ENCODE assay signal across 2 cellular contexts in the genomic region with DNA sequence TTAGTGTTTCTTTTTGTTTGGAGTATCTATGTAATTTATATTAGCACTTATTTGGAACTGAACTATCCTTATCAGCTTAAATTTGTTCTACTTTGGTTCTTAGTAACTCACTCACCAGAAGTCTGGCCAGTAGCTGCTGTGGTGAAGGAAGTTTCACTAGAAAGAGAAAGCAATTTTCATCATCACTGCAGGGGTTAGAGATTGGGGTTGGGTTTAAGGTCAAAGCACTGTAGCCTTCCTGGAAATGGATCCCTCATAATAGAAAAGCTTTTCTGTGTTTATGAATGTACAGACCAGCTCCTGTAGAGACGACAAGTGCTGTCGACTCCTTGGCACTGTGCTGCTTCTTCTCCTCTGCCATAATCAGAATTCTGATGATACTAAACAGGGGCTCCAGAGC.
A peak's percentile ranks its signal among the peaks of the same experiment; 100 is the strongest.
TF ChIP-seq lines count a peak whose summit lies in the region.

No MANE protein-coding gene starts in this region.

TF ChIP-seq in liver, 16 proteins besides CTCF, POLR2A, EP300 and RAD21 (continued from another document):
- TF ChIP-seq, protein P1, sequence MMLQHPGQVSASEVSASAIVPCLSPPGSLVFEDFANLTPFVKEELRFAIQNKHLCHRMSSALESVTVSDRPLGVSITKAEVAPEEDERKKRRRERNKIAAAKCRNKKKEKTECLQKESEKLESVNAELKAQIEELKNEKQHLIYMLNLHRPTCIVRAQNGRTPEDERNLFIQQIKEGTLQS (IDR thresholded peaks at IDR 0.05): peak; percentile 66
- TF ChIP-seq, protein P2, sequence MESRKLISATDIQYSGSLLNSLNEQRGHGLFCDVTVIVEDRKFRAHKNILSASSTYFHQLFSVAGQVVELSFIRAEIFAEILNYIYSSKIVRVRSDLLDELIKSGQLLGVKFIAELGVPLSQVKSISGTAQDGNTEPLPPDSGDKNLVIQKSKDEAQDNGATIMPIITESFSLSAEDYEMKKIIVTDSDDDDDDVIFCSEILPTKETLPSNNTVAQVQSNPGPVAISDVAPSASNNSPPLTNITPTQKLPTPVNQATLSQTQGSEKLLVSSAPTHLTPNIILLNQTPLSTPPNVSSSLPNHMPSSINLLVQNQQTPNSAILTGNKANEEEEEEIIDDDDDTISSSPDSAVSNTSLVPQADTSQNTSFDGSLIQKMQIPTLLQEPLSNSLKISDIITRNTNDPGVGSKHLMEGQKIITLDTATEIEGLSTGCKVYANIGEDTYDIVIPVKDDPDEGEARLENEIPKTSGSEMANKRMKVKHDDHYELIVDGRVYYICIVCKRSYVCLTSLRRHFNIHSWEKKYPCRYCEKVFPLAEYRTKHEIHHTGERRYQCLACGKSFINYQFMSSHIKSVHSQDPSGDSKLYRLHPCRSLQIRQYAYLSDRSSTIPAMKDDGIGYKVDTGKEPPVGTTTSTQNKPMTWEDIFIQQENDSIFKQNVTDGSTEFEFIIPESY (IDR thresholded peaks at IDR 0.05): no peak
- peak; percentile 95 for TF ChIP-seq NR2F2 (IDR thresholded peaks at IDR 0.05)
- TF ChIP-seq, protein P3, sequence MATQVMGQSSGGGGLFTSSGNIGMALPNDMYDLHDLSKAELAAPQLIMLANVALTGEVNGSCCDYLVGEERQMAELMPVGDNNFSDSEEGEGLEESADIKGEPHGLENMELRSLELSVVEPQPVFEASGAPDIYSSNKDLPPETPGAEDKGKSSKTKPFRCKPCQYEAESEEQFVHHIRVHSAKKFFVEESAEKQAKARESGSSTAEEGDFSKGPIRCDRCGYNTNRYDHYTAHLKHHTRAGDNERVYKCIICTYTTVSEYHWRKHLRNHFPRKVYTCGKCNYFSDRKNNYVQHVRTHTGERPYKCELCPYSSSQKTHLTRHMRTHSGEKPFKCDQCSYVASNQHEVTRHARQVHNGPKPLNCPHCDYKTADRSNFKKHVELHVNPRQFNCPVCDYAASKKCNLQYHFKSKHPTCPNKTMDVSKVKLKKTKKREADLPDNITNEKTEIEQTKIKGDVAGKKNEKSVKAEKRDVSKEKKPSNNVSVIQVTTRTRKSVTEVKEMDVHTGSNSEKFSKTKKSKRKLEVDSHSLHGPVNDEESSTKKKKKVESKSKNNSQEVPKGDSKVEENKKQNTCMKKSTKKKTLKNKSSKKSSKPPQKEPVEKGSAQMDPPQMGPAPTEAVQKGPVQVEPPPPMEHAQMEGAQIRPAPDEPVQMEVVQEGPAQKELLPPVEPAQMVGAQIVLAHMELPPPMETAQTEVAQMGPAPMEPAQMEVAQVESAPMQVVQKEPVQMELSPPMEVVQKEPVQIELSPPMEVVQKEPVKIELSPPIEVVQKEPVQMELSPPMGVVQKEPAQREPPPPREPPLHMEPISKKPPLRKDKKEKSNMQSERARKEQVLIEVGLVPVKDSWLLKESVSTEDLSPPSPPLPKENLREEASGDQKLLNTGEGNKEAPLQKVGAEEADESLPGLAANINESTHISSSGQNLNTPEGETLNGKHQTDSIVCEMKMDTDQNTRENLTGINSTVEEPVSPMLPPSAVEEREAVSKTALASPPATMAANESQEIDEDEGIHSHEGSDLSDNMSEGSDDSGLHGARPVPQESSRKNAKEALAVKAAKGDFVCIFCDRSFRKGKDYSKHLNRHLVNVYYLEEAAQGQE (IDR thresholded peaks at IDR 0.05): no peak

TF ChIP-seq in HepG2, 621 proteins besides CTCF, POLR2A, EP300 and RAD21 (continued from another document):
- TF ChIP-seq, protein P4, sequence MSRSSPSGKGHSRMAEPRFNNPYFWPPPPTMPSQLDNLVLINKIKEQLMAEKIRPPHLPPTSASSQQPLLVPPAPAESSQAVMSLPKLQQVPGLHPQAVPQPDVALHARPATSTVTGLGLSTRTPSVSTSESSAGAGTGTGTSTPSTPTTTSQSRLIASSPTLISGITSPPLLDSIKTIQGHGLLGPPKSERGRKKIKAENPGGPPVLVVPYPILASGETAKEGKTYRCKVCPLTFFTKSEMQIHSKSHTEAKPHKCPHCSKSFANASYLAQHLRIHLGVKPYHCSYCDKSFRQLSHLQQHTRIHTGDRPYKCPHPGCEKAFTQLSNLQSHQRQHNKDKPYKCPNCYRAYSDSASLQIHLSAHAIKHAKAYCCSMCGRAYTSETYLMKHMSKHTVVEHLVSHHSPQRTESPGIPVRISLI (CRISPR knock-in tag; IDR thresholded peaks at IDR 0.05; ENCODE audit: borderline replicate concordance): no peak
- TF ChIP-seq, protein P5, sequence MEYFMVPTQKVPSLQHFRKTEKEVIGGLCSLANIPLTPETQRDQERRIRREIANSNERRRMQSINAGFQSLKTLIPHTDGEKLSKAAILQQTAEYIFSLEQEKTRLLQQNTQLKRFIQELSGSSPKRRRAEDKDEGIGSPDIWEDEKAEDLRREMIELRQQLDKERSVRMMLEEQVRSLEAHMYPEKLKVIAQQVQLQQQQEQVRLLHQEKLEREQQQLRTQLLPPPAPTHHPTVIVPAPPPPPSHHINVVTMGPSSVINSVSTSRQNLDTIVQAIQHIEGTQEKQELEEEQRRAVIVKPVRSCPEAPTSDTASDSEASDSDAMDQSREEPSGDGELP (IDR thresholded peaks at IDR 0.05; ENCODE audit: borderline replicate concordance, low read depth): no peak
- TF ChIP-seq ZNF547 (CRISPR knock-in tag; IDR thresholded peaks at IDR 0.05): no peak
- TF ChIP-seq NCOA2 (CRISPR knock-in tag; IDR thresholded peaks at IDR 0.05): no peak
- no peak for TF ChIP-seq TAF15 (IDR thresholded peaks at IDR 0.05; ENCODE audit: low read depth, low read length, poor library complexity, severe bottlenecking)
- no peak for TF ChIP-seq ZNF30 (CRISPR knock-in tag; IDR thresholded peaks at IDR 0.05)
- no peak for TF ChIP-seq ZNF549 (CRISPR knock-in tag; IDR thresholded peaks at IDR 0.05)
- TF ChIP-seq FOXA1 (IDR thresholded peaks at IDR 0.05): no peak
- no peak for TF ChIP-seq FOXA1 (CRISPR knock-in tag; IDR thresholded peaks at IDR 0.05)
- TF ChIP-seq MAFK (conservative IDR thresholded peaks at IDR 0.05 in 1 of 2, IDR thresholded peaks at IDR 0.05 in 1 of 2; ENCODE audit: low read length in 2 of 2): no peak
- TF ChIP-seq, protein P6, sequence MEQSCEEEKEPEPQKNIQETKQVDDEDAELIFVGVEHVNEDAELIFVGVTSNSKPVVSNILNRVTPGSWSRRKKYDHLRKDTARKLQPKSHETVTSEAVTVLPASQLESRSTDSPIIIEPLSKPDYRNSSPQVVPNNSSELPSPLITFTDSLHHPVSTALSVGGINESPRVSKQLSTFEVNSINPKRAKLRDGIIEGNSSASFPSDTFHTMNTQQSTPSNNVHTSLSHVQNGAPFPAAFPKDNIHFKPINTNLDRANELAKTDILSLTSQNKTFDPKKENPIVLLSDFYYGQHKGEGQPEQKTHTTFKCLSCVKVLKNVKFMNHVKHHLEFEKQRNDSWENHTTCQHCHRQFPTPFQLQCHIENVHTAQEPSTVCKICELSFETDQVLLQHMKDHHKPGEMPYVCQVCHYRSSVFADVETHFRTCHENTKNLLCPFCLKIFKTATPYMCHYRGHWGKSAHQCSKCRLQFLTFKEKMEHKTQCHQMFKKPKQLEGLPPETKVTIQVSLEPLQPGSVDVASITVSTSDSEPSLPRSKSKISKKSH (CRISPR knock-in tag; IDR thresholded peaks at IDR 0.05; ENCODE audit: borderline replicate concordance): no peak
- TF ChIP-seq, protein P7, sequence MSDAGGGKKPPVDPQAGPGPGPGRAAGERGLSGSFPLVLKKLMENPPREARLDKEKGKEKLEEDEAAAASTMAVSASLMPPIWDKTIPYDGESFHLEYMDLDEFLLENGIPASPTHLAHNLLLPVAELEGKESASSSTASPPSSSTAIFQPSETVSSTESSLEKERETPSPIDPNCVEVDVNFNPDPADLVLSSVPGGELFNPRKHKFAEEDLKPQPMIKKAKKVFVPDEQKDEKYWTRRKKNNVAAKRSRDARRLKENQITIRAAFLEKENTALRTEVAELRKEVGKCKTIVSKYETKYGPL (CRISPR knock-in tag; IDR thresholded peaks at IDR 0.05): no peak
- TF ChIP-seq, protein P8, sequence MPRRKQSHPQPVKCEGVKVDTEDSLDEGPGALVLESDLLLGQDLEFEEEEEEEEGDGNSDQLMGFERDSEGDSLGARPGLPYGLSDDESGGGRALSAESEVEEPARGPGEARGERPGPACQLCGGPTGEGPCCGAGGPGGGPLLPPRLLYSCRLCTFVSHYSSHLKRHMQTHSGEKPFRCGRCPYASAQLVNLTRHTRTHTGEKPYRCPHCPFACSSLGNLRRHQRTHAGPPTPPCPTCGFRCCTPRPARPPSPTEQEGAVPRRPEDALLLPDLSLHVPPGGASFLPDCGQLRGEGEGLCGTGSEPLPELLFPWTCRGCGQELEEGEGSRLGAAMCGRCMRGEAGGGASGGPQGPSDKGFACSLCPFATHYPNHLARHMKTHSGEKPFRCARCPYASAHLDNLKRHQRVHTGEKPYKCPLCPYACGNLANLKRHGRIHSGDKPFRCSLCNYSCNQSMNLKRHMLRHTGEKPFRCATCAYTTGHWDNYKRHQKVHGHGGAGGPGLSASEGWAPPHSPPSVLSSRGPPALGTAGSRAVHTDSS (CRISPR knock-in tag; conservative IDR thresholded peaks at IDR 0.05): no peak
- TF ChIP-seq KLF6 (CRISPR knock-in tag; IDR thresholded peaks at IDR 0.05): no peak
- no peak for TF ChIP-seq MTF1 (CRISPR knock-in tag; IDR thresholded peaks at IDR 0.05)
- TF ChIP-seq TP53 (CRISPR knock-in tag; conservative IDR thresholded peaks at IDR 0.05): no peak
- TF ChIP-seq ZNF558 (CRISPR knock-in tag; IDR thresholded peaks at IDR 0.05; ENCODE audit: borderline replicate concordance): no peak
